In the genomic region with DNA sequence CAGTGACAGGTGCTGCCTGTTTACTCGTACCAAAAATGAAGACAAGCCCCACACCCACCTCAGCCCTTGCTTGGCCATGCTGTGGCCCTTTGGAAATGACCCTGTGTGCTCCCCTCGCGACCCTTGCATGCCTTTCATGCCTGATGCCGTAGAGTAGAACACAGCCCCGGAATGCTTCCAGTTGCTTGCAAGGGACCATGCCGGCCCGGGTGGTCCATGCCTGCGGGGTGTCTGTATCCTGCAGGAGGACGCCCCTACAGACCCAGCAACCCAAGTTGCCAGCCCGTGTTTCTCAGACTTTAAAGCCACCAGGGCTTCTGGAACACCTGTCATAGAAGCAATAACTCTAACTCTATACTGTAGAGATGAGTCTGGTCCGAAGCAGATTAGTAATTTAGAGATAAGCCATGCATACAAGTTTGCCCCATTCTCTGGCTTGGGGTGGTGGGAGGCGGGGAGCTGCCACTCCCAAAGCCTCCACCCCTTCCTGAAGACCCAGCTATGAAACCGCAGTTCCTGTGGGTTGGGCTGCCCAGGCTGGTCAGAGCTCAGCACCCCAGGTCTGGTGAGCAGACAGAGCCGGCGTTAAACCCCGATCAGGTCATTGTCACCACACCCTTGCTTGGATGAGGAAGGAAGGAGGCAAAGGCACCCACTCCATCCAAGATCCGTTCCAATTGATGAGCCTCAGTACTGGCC, we compare ENCODE assay signal across 12 cellular contexts.
"Had no signal": no experiment of that assay in that cellular context is flagged by ENCODE, and none has a peak within 500 bp of the region (broad histone marks: within the 10 kb centered on the region; RNA-seq: fewer than 3 reads in every experiment).

No MANE protein-coding gene starts in this region.

- H3K9me3 ChIP-seq: sigmoid colon, upper lobe of left lung had no signal

- DNase-seq: activated CD8-positive, alpha-beta memory T cell treated with anti-CD3 and anti-CD28 coated beads, Interleukin-2, amount 50 U/mL, for 4 hours; activated CD8-positive, alpha-beta T cell treated with anti-CD3 and anti-CD28 coated beads for 36 hours; activated naive CD4-positive, alpha-beta T cell treated with anti-CD3 and anti-CD28 coated beads for 36 hours; hippocampal formation; nephron progenitor cell; sigmoid colon; stimulated activated CD4-positive, alpha-beta T cell treated with anti-CD3 and anti-CD28 coated beads, Interleukin-12 subunit alpha, Interleukin-12 subunit beta, amount 100 ng/mL, for 4 hours; stimulated activated CD4-positive, alpha-beta T cell treated with anti-CD3 and anti-CD28 coated beads, Interleukin-4, amount 100 ng/mL, for 1 hour; stimulated activated CD8-positive, alpha-beta memory T cell treated with anti-CD3 and anti-CD28 coated beads, Interleukin-4, amount 100 ng/mL, for 48 hours; T-helper 2 cell; upper lobe of left lung had no signal

- H3K4me3 ChIP-seq: cardiac muscle cell, sigmoid colon, upper lobe of left lung had no signal

- H3K27ac ChIP-seq: cardiac muscle cell, sigmoid colon had no signal

- H3K36me3 ChIP-seq: cardiac muscle cell had no signal

- H3K4me1 ChIP-seq: sigmoid colon had no signal
